ENCODE assay signal across 8 cellular contexts in the genomic region with DNA sequence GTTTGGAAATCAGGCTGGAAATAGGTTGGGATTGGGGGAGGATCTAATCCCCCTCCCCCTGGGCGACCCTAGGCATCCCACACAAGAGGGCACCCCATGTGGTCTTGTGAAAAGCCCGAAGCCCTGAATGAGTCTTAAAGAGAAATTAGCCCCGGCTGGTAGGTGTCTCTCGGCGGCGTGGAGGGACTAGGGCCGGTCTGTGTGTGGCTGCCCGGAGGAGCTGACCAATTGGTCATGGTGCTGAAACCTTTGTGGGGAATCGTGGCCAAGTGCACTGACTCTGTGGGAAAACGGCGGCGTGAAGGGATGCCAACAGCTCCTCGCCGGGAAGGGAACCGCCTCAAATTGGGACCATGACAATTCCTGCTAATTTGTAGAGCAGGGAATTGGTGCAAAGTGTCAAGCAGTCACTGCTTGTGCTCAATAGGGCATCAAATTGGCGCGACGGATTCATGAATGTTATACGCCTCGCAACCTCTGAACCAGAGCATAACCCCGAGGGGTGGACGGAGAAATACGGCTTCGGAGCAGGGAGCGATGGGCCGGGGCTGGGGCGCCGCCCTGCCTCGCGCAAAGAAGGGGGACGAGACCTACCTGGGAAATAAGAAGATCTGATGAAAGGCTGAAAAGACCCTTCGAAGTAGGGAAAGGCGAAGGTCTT. TPM values are rescaled to one million over a fixed set of nuclear protein-coding genes. Genes with fewer than 3 reads are reported as not detected.
DNase-seq lines count a peak whose midpoint lies in the region; ATAC-seq and TF ChIP-seq lines count a peak whose summit lies in the region.

No MANE protein-coding gene starts in this region.

- DNase-seq in H7 (peak; percentile 87), SK-MEL-5 (ENCODE audit: low read depth, low spot score) (peak; percentile 54), fibroblast of villous mesenchyme (ENCODE audit: low read depth) (peak; percentile 56), osteocyte (ENCODE audit: extremely low spot score, unreplicated experiment) (peak; percentile 89), NCI-H748 treated with DMSO at 0.1 percent for 48 hours (lab: John Stamatoyannopoulos, UW) (no peak), coronary artery (ENCODE audit: low spot score) (no peak)

- ATAC-seq in HG02884 (IDR thresholded peaks at IDR 0.05; ENCODE audit: unreplicated experiment) (no peak), HG02870 (IDR thresholded peaks at IDR 0.05; ENCODE audit: unreplicated experiment) (no peak)

- in situ Hi-C loops in SK-MEL-5 (cut with HindIII; ENCODE audit: low pct_unique_long_range_greater_than_20kb, low sequenced_read_pairs) = no loop called here

- peaks cover 93% of the 10 kb centered on the region for H3K27me3 ChIP-seq in H7 (ENCODE audit: control insufficient read depth, insufficient read depth, low read length)

- H3K36me3 ChIP-seq in H7 (replicated peaks; ENCODE audit: control insufficient read depth, insufficient read depth, low read length) = no peaks in the 10 kb centered on the region

- no peaks in the 10 kb centered on the region for H3K36me3 Mint-ChIP-seq in osteocyte (ENCODE audit: unreplicated experiment)

- no peak for TF ChIP-seq CTCF in fibroblast of villous mesenchyme (IDR thresholded peaks at IDR 0.05; ENCODE audit: insufficient read depth, low read depth, low read length)
- no peak for TF ChIP-seq CTCF in osteocyte (IDR thresholded peaks at IDR 0.05)
- TF ChIP-seq CTCF in coronary artery (IDR thresholded peaks at IDR 0.05) = no peak

- no peak overlapping the region for H3K27ac ChIP-seq in coronary artery

- H3K27me3 Mint-ChIP-seq in osteocyte (ENCODE audit: unreplicated experiment) = peaks cover 83% of the 10 kb centered on the region

- H3K4me3 ChIP-seq in H7 (ENCODE audit: insufficient read depth, low read depth, low read length) (no peak overlapping the region), fibroblast of villous mesenchyme (ENCODE audit: low read depth, low read length) (no peak overlapping the region), coronary artery (no peak overlapping the region)

- H3K4me1 Mint-ChIP-seq in osteocyte (ENCODE audit: unreplicated experiment) = peaks cover 41% of the 10 kb centered on the region

- peak overlapping the region; percentile 2 for H3K4me3 Mint-ChIP-seq in osteocyte (ENCODE audit: unreplicated experiment)

- no peak overlapping the region for H3K27ac Mint-ChIP-seq in osteocyte (ENCODE audit: unreplicated experiment)

- no peaks in the 10 kb centered on the region for H3K9me3 Mint-ChIP-seq in osteocyte (ENCODE audit: unreplicated experiment)

RNA-seq across cellular contexts. Expression of gene DBX1, which starts 1.5 kb away (rescaled TPM):
- 0.59 and 1.8 TPM in 2 replicates for total RNA-seq in H7 (2014; rRNA removed; shearing (Covaris generic))
- not detected in 2 replicates for total RNA-seq in SK-MEL-5 (2014; rRNA removed; shearing (Covaris generic))
- not detected in 2 replicates for polyA plus RNA-seq in SK-MEL-5 (2015; cell fraction: cytosol; rRNA removed)
- polyA plus RNA-seq in SK-MEL-5 (2015; cell fraction: nucleus; rRNA removed) = not detected in 2 replicates
- total RNA-seq in fibroblast of villous mesenchyme (not detected in 2 replicates), osteocyte (not detected in 2 replicates)

Comparison
In these comparisons a context has a peak if more than half of its experiments do, and no peak if none do; other contexts are left out.
1. DNase-seq: peak in H7 (single experiment), SK-MEL-5 (single experiment), fibroblast of villous mesenchyme (single experiment) and osteocyte (single experiment); none in NCI-H748 treated with DMSO at 0.1 percent for 48 hours (single experiment) and coronary artery (single experiment).